Comparison of ENCODE assay signal across 21 cellular contexts in genomic region chr9:698937-699336, GRCh38.
DNase-seq lines count a peak whose midpoint lies in the region; ATAC-seq and TF ChIP-seq lines count a peak whose summit lies in the region.
"Had no signal": no experiment of that assay in that cellular context is flagged by ENCODE, and none has a peak within 500 bp of the region (broad histone marks: within the 10 kb centered on the region; RNA-seq: fewer than 3 reads in every experiment).

No MANE protein-coding gene starts in this region.

- no peak overlapping the region for H3K9ac ChIP-seq in SK-N-SH

- H3F3A ChIP-seq in SK-N-SH (replicated peaks; ENCODE audit: insufficient read depth): peaks cover 32% of the 10 kb centered on the region

- TF ChIP-seq RAD21 in SK-N-SH (IDR thresholded peaks at IDR 0.05; ENCODE audit: low read length): no peak

- no peaks in the 10 kb centered on the region for H3K9me3 Mint-ChIP-seq in progenitor cell of endocrine pancreas (ENCODE audit: low read depth)
- H3K9me3 Mint-ChIP-seq: endodermal cell, natural killer cell had no signal

- no peaks in the 10 kb centered on the region for H3K27me3 Mint-ChIP-seq in progenitor cell of endocrine pancreas

- no peak overlapping the region for H3K4me3 ChIP-seq in SK-N-SH (ENCODE audit: low read depth in 2 of 2, low read length in 1 of 2)
- peak overlapping the region in 1 of 4 donors; percentile 8 for H3K4me3 ChIP-seq in esophagus muscularis mucosa
- no peak overlapping the region for H3K4me3 ChIP-seq in aorta (ENCODE audit: low read length in 2 of 2)
- H3K4me3 ChIP-seq: prostate gland, SJSA1 had no signal

- H3K36me3 Mint-ChIP-seq in progenitor cell of endocrine pancreas (ENCODE audit: insufficient read depth): peaks cover 6% of the 10 kb centered on the region
- H3K36me3 Mint-ChIP-seq: natural killer cell had no signal

- peak overlapping the region; percentile 47; the same call in 1 of the 2 replicates for H3K4me2 ChIP-seq in SK-N-SH

- H2AFZ ChIP-seq in SK-N-SH (ENCODE audit: low read depth): no peak overlapping the region

- H3K4me1 ChIP-seq in SK-N-SH (ENCODE audit: control insufficient read depth in 1 of 2, insufficient read depth in 2 of 2, low read depth in 1 of 2, low read length in 1 of 2) (peaks cover 2 to 32% of the 10 kb centered on the region in 2 experiments; a peak in 3 of 4 replicates), esophagus muscularis mucosa (peaks cover 48 to 97% (median 85%) of the 10 kb centered on the region in 4 donors), aorta (ENCODE audit: control insufficient read depth in 1 of 2, insufficient read depth in 2 of 2, low read length in 2 of 2) (peaks cover 7 to 19% of the 10 kb centered on the region in 2 donors)

- no peaks in the 10 kb centered on the region for H4K20me1 ChIP-seq in SK-N-SH (ENCODE audit: insufficient read depth)

- H3K9me3 ChIP-seq in SK-N-SH: no peaks in the 10 kb centered on the region
- no peaks in the 10 kb centered on the region for H3K9me3 ChIP-seq in esophagus muscularis mucosa
- H3K9me3 ChIP-seq in aorta (ENCODE audit: control insufficient read depth, low read length): no peaks in the 10 kb centered on the region
- H3K9me3 ChIP-seq: prostate gland, SJSA1 had no signal

- ATAC-seq in SK-N-SH treated with all-trans-retinoic acid at 6 μM for 48 hours (no peak), aorta (ENCODE audit: low FRiP score) (no peak)
- ATAC-seq: natural killer cell had no signal

- peak overlapping the region; percentile 17 for H3K27ac Mint-ChIP-seq in progenitor cell of endocrine pancreas
- H3K27ac Mint-ChIP-seq: B cell, endodermal cell, natural killer cell had no signal

- CTCF ChIA-PET in SK-N-SH (lab: Yijun Ruan, JAX): no interaction called here

- H3K9me2 ChIP-seq in SK-N-SH: no peaks in the 10 kb centered on the region

- POLR2A ChIA-PET in SK-N-SH (lab: Yijun Ruan, JAX): no interaction called here

- H3K4me1 Mint-ChIP-seq in progenitor cell of endocrine pancreas (ENCODE audit: low read depth): peaks cover 29% of the 10 kb centered on the region
- H3K4me1 Mint-ChIP-seq: B cell, natural killer cell had no signal

- no peaks in the 10 kb centered on the region for H3K36me3 ChIP-seq in SK-N-SH (replicated peaks in 1 of 2; ENCODE audit: control insufficient read depth in 1 of 2, insufficient read depth in 2 of 2, low read length in 1 of 2)
- peaks cover 0 to 28% (median 0%) of the 10 kb centered on the region in 4 donors for H3K36me3 ChIP-seq in esophagus muscularis mucosa
- peaks cover 0 to 1% of the 10 kb centered on the region in 2 donors for H3K36me3 ChIP-seq in aorta (ENCODE audit: control insufficient read depth in 1 of 2, insufficient read depth in 2 of 2, low read length in 1 of 2)
- H3K36me3 ChIP-seq: prostate gland, SJSA1, WERI-Rb-1 had no signal

- H3K27ac ChIP-seq in SK-N-SH (ENCODE audit: low read depth in 2 of 2, low read length in 1 of 2) (peak overlapping the region; percentile 64 to 87; a peak in 3 of 4 replicates), esophagus muscularis mucosa (replicated peaks in 1 of 4) (peak overlapping the region; percentile 88 to 89 (median 89)), aorta (ENCODE audit: low read depth in 1 of 2, low read length in 2 of 2) (peak overlapping the region; percentile 83 to 94)
- H3K27ac ChIP-seq: SJSA1, WERI-Rb-1 had no signal

- TF ChIP-seq EP300 in SK-N-SH (IDR thresholded peaks at IDR 0.05; ENCODE audit: borderline replicate concordance in 1 of 2, low read depth in 1 of 2, low read length in 1 of 2): no peak
- no peak for TF ChIP-seq EP300 in esophagus muscularis mucosa (IDR thresholded peaks at IDR 0.05)

- TF ChIP-seq CTCF in SK-N-SH (IDR thresholded peaks at IDR 0.05): no peak
- TF ChIP-seq CTCF in esophagus muscularis mucosa (IDR thresholded peaks at IDR 0.05): no peak
- TF ChIP-seq CTCF in progenitor cell of endocrine pancreas (IDR thresholded peaks at IDR 0.05; ENCODE audit: unreplicated experiment): no peak
- TF ChIP-seq CTCF in GM20000 (IDR thresholded peaks at IDR 0.05; ENCODE audit: extremely low read depth, missing control alignments): no peak

- DNase-seq in SK-N-SH: no peak
- no peak for DNase-seq in esophagus muscularis mucosa (ENCODE audit: extremely low spot score)
- no peak for DNase-seq in progenitor cell of endocrine pancreas (ENCODE audit: low spot score, unreplicated experiment)
- DNase-seq in aorta: no peak
- DNase-seq in HK-2 (ENCODE audit: unreplicated experiment): no peak
- no peak for DNase-seq in GM20000 (ENCODE audit: low spot score)
- DNase-seq in HT-29 (ENCODE audit: low spot score): no peak
- DNase-seq: 8988T; activated CD4-positive, alpha-beta T cell treated with anti-CD3 and anti-CD28 coated beads, Interleukin-2, amount 50 U/mL, for 4 hours; activated T-cell treated with anti-CD3 and anti-CD28 coated beads for 4 hours; endodermal cell; natural killer cell; NCI-H1105 treated with DMSO at 0.1 percent for 48 hours; OCI-M1; small intestine; stimulated activated CD4-positive, alpha-beta T cell treated with anti-CD3 and anti-CD28 coated beads, Interleukin-4, amount 100 ng/mL, for 24 hours; WERI-Rb-1 had no signal

- H3K4me3 Mint-ChIP-seq in progenitor cell of endocrine pancreas (ENCODE audit: low read depth): no peak overlapping the region
- H3K4me3 Mint-ChIP-seq: B cell, endodermal cell, natural killer cell had no signal

- 48% methylated on average over 6 of the region's 6 CpGs for WGBS in SK-N-SH (ENCODE audit: low lambda C conversion rate)
- WGBS in esophagus muscularis mucosa: 71% methylated on average over 6 of the region's 6 CpGs
- 27% methylated on average over 6 of the region's 6 CpGs for WGBS in aorta, 2 donors

- intact Hi-C loops in esophagus muscularis mucosa (cut with DNase I) (loop anchor here (5.0 kb wide), 1 partner anchor 38 kb away; no protein-coding TSS in a partner anchor), aorta (cut with DNase I) (no loop called here)

- H3K27me3 ChIP-seq in SK-N-SH (ENCODE audit: insufficient read depth) (no peaks in the 10 kb centered on the region), esophagus muscularis mucosa (no peaks in the 10 kb centered on the region), aorta (ENCODE audit: control insufficient read depth in 1 of 2, insufficient read depth in 2 of 2, low read length in 1 of 2) (no peaks in the 10 kb centered on the region)
- H3K27me3 ChIP-seq: SJSA1 had no signal

- H3K79me2 ChIP-seq in SK-N-SH (ENCODE audit: insufficient read depth): peaks cover 16% of the 10 kb centered on the region; the same call in 1 of the 2 replicates

- TF ChIP-seq POLR2A in esophagus muscularis mucosa (IDR thresholded peaks at IDR 0.05; ENCODE audit: low read depth): no peak

TF ChIP-seq in SK-N-SH, 30 proteins besides CTCF, POLR2A, EP300 and RAD21 (continues in another document):
- TF ChIP-seq EZH2phosphoT487 (IDR thresholded peaks at IDR 0.05; ENCODE audit: borderline replicate concordance, low read depth) (no peak), USF2 (IDR thresholded peaks at IDR 0.05; ENCODE audit: borderline replicate concordance, low read depth, low read length) (no peak), FOXM1 (IDR thresholded peaks at IDR 0.05; ENCODE audit: low read depth) (no peak), GATA2 (CRISPR knock-in tag; IDR thresholded peaks at IDR 0.05) (no peak), FOSL2 (IDR thresholded peaks at IDR 0.05; ENCODE audit: borderline replicate concordance, low read depth) (no peak), GABPA (IDR thresholded peaks at IDR 0.05; ENCODE audit: low read depth) (no peak)
- TF ChIP-seq, protein P1, sequence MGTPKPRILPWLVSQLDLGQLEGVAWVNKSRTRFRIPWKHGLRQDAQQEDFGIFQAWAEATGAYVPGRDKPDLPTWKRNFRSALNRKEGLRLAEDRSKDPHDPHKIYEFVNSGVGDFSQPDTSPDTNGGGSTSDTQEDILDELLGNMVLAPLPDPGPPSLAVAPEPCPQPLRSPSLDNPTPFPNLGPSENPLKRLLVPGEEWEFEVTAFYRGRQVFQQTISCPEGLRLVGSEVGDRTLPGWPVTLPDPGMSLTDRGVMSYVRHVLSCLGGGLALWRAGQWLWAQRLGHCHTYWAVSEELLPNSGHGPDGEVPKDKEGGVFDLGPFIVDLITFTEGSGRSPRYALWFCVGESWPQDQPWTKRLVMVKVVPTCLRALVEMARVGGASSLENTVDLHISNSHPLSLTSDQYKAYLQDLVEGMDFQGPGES (IDR thresholded peaks at IDR 0.05; ENCODE audit: low read depth, low read length): no peak

TF ChIP-seq in SK-N-SH treated with all-trans-retinoic acid at 6 μM for 48 hours, 23 proteins besides CTCF, POLR2A, EP300 and RAD21:
- TF ChIP-seq TSHZ2 (CRISPR knock-in tag; IDR thresholded peaks at IDR 0.05) (no peak), GLIS3 (CRISPR knock-in tag; IDR thresholded peaks at IDR 0.05) (no peak), SNAI2 (CRISPR knock-in tag; IDR thresholded peaks at IDR 0.05) (no peak), TCF4 (CRISPR knock-in tag; IDR thresholded peaks at IDR 0.05; ENCODE audit: borderline replicate concordance) (no peak), PPARA (CRISPR knock-in tag; IDR thresholded peaks at IDR 0.05; ENCODE audit: borderline replicate concordance) (no peak), ZNF70 (CRISPR knock-in tag; IDR thresholded peaks at IDR 0.05) (no peak)
TF ChIP-seq in SK-N-SH treated with all-trans-retinoic acid at 6 μM for 48 hours: peak in this region for 0.
